ENCODE assay signal across 1 cellular context in genomic region chr20:50278684-50279531, GRCh38.
TF ChIP-seq lines count a peak whose summit lies in the region.

No MANE protein-coding gene starts in this region.

TF ChIP-seq in K562, 482 proteins besides CTCF, POLR2A, EP300 and RAD21 (continues in another document):
- TF ChIP-seq ZNF780A (CRISPR knock-in tag; IDR thresholded peaks at IDR 0.05) (no peak), TSC22D4 (tag; IDR thresholded peaks at IDR 0.05) (no peak), TAL1 (IDR thresholded peaks at IDR 0.05) (no peak), SNAPC5 (CRISPR knock-in tag; IDR thresholded peaks at IDR 0.05) (no peak), ZNF277 (CRISPR knock-in tag; IDR thresholded peaks at IDR 0.05; ENCODE audit: borderline replicate concordance) (no peak), CBX5 (IDR thresholded peaks at IDR 0.05; ENCODE audit: borderline replicate concordance, low read depth) (no peak), PML (IDR thresholded peaks at IDR 0.05; ENCODE audit: low read length) (no peak), ZZZ3 (IDR thresholded peaks at IDR 0.05) (no peak), RB1 (IDR thresholded peaks at IDR 0.05; ENCODE audit: low read depth) (peak; percentile 49; the same call in 1 of the 2 replicates), ZNF12 (CRISPR knock-in tag; IDR thresholded peaks at IDR 0.05) (no peak), POLR2G (IDR thresholded peaks at IDR 0.05; ENCODE audit: low read depth, low read length) (0 out of 2 replicates have a peak, but pooled peaks have one; percentile 19), RBM22 (IDR thresholded peaks at IDR 0.05; ENCODE audit: low read depth, low read length, poor library complexity, severe bottlenecking) (no peak), ZNF589 (CRISPR knock-in tag; IDR thresholded peaks at IDR 0.05; ENCODE audit: low read depth) (0 out of 2 replicates have a peak, but pooled peaks have one; percentile 38), ZNF184 (CRISPR knock-in tag; IDR thresholded peaks at IDR 0.05) (no peak), PRMT5 (CRISPR knock-in tag; IDR thresholded peaks at IDR 0.05) (no peak), AFF4 (CRISPR knock-in tag; IDR thresholded peaks at IDR 0.05) (0 out of 2 replicates have a peak, but pooled peaks have one; percentile 27), NR1H2 (CRISPR knock-in tag; IDR thresholded peaks at IDR 0.05) (0 out of 2 replicates have a peak, but pooled peaks have one; percentile 53), RERE (CRISPR knock-in tag; IDR thresholded peaks at IDR 0.05; ENCODE audit: borderline replicate concordance) (0 out of 2 replicates have a peak, but pooled peaks have one; percentile 59), ZNF644 (tag; IDR thresholded peaks at IDR 0.05; ENCODE audit: low read depth) (no peak), TAF9B (IDR thresholded peaks at IDR 0.05; ENCODE audit: partially characterized antibody) (no peak), SRF (CRISPR knock-in tag; IDR thresholded peaks at IDR 0.05) (no peak), POU5F1 (IDR thresholded peaks at IDR 0.05; ENCODE audit: borderline replicate concordance, low read depth, low read length, partially characterized antibody) (no peak), ARID4B (CRISPR knock-in tag; IDR thresholded peaks at IDR 0.05) (no peak), CBX2 (IDR thresholded peaks at IDR 0.05; ENCODE audit: insufficient read depth, low read length, poor library complexity, severe bottlenecking) (no peak), GABPB1 (CRISPR knock-in tag; IDR thresholded peaks at IDR 0.05) (no peak), ZHX1 (conservative IDR thresholded peaks at IDR 0.05; ENCODE audit: low read length) (no peak), ZNF232 (CRISPR knock-in tag; IDR thresholded peaks at IDR 0.05) (no peak), CAMTA2 (CRISPR knock-in tag; conservative IDR thresholded peaks at IDR 0.05) (no peak), NCOA4 (IDR thresholded peaks at IDR 0.05; ENCODE audit: partially characterized antibody) (peak; percentile 79), ELK1 (CRISPR knock-in tag; IDR thresholded peaks at IDR 0.05) (no peak), HOXB6 (CRISPR knock-in tag; IDR thresholded peaks at IDR 0.05; ENCODE audit: borderline replicate concordance) (no peak), SMAD1 (IDR thresholded peaks at IDR 0.05; ENCODE audit: low read depth, low read length, partially characterized antibody) (no peak), KLF10 (CRISPR knock-in tag; IDR thresholded peaks at IDR 0.05) (peak; percentile 71; the same call in 1 of the 2 replicates), NR2C1 (IDR thresholded peaks at IDR 0.05) (peak; percentile 40; the same call in 1 of the 2 replicates), NR2C1 (tag; IDR thresholded peaks at IDR 0.05) (no peak), CHD4 (IDR thresholded peaks at IDR 0.05; ENCODE audit: insufficient read depth, insufficient replicate concordance, low read depth, low read length, poor library complexity, severe bottlenecking) (peak; percentile 99)
